Comparison of ENCODE assay signal across 1 cellular context in the genomic region with DNA sequence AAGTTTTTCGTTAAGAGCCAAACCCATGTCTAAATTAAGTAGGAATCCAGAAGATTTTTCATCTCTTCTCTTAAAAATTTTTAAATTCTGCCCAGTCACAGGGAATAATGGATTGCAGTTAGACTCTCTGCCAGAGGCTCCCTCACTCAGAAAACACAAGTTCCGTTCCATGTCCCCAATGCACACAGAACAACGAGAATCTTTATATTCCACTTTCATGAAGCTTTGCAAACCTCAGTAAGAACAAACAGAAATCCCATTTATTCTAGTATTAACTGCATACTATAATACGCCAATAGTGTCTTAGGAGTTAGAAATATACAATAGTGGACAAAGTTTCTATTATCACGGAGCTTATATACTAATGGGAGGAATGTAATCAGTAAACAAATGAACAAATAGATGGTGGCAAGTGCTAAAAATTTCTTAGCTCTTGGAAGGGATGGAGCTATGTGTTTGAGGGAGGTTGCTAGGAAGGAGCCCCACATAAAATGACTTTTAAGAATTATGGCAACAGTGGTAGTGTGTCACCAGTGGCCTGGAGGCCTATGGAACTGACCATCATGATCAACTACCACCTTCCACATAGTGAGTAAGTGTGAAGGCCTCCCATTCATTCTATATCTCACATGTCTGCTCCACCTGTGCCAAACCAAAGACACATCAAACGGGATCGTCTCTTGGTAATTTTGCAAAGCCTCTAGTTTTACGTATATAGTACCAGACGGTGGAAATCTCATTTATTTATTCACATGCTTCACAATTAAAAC.
TF ChIP-seq lines count a peak whose summit lies in the region.

No MANE protein-coding gene starts in this region.

TF ChIP-seq in IMR-90, 13 proteins besides CTCF, POLR2A, EP300 and RAD21 (continued from another document):
- no peak for TF ChIP-seq CHD1 (IDR thresholded peaks at IDR 0.05; ENCODE audit: low read depth, low read length)
TF ChIP-seq in IMR-90: peak in this region for 0.
